ENCODE assay signal across 30 cellular contexts in the genomic region with DNA sequence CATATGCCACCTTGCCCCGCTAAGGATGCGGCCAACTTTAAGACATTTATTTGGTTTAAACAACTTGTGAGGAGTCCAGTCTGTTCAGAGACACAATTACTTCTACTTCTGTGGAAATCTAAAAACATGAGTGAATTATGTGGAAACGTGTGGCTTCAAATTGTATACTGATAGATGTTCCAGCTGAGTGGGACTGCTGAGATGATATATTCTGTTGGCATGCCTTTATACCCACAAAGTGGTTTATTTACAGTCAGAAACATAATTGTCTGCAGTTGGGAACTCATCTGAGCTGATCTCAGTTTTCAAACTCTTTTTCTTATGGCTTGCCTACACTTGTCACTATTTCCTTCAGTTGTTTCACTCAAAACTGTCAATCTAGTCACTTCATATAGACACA.
"Had no signal": no experiment of that assay in that cellular context is flagged by ENCODE, and none has a peak within 500 bp of the region (broad histone marks: within the 10 kb centered on the region; RNA-seq: fewer than 3 reads in every experiment).

No MANE protein-coding gene starts in this region.

- H3K27me3 Mint-ChIP-seq: activated CD4-positive, alpha-beta memory T cell treated with anti-CD3 and anti-CD28 coated beads, Interleukin-2, amount 10 ng/mL, durations not matched to agents 7 days and 5 days; activated CD4-positive, alpha-beta T cell treated with anti-CD3 and anti-CD28 coated beads, Interleukin-2, amount 10 ng/mL, durations not matched to agents 24 days and 14 days; activated naive CD8-positive, alpha-beta T cell treated with anti-CD3 and anti-CD28 coated beads, Interleukin-2, amount 50 U/mL, for 24 hours; activated T-helper 17 cell treated with anti-CD3 and anti-CD28 coated beads, Interleukin-2, amount 50 U/mL, for 72 hours had no signal

- H3K4me3 Mint-ChIP-seq: activated CD4-positive, alpha-beta memory T cell treated with anti-CD3 and anti-CD28 coated beads, Interleukin-2, amount 10 ng/mL, durations not matched to agents 7 days and 5 days; activated CD4-positive, alpha-beta T cell treated with anti-CD3 and anti-CD28 coated beads, Interleukin-2, amount 10 ng/mL, durations not matched to agents 24 days and 14 days; activated naive CD8-positive, alpha-beta T cell treated with anti-CD3 and anti-CD28 coated beads, Interleukin-2, amount 50 U/mL, for 24 hours; activated T-cell treated with anti-CD3 and anti-CD28 coated beads, Interleukin-2, amount 50 U/mL, for 4 hours; activated T-helper 17 cell treated with anti-CD3 and anti-CD28 coated beads, Interleukin-2, amount 50 U/mL, for 72 hours; naive thymus-derived CD8-positive, alpha-beta T cell; neural progenitor cell had no signal

- H3K36me3 Mint-ChIP-seq: naive thymus-derived CD8-positive, alpha-beta T cell had no signal

- DNase-seq: activated CD4-positive, alpha-beta memory T cell treated with anti-CD3 and anti-CD28 coated beads, Interleukin-2, amount 10 ng/mL, durations not matched to agents 7 days and 5 days; activated CD4-positive, alpha-beta T cell treated with anti-CD3 and anti-CD28 coated beads, Interleukin-2, amount 10 ng/mL, durations not matched to agents 24 days and 14 days; activated gamma-delta T cell treated with Interleukin-2 at 50 U/mL for 16 hours; activated naive CD4-positive, alpha-beta T cell treated with anti-CD3 and anti-CD28 coated beads, Interleukin-2, amount 50 U/mL, for 16 hours; activated naive CD8-positive, alpha-beta T cell treated with anti-CD3 and anti-CD28 coated beads, Interleukin-2, amount 50 U/mL, for 24 hours; activated T-cell treated with anti-CD3 and anti-CD28 coated beads, Interleukin-2, amount 50 U/mL, for 4 hours; anterior cingulate cortex; body of pancreas; dorsolateral prefrontal cortex; effector memory CD4-positive, alpha-beta T cell; foreskin melanocyte; head of caudate nucleus; hippocampal formation; left colon; mammary epithelial cell; midbrain; naive thymus-derived CD8-positive, alpha-beta T cell; occipital lobe; psoas muscle; sigmoid colon; spleen; stimulated activated naive CD4-positive, alpha-beta T cell; T-helper 9 cell; tibial artery; upper lobe of right lung; WERI-Rb-1 had no signal

- H3K27ac Mint-ChIP-seq: activated CD4-positive, alpha-beta memory T cell treated with anti-CD3 and anti-CD28 coated beads, Interleukin-2, amount 10 ng/mL, durations not matched to agents 7 days and 5 days; activated CD4-positive, alpha-beta T cell treated with anti-CD3 and anti-CD28 coated beads, Interleukin-2, amount 10 ng/mL, durations not matched to agents 24 days and 14 days; activated naive CD8-positive, alpha-beta T cell treated with anti-CD3 and anti-CD28 coated beads, Interleukin-2, amount 50 U/mL, for 24 hours; activated T-helper 17 cell treated with anti-CD3 and anti-CD28 coated beads, Interleukin-2, amount 50 U/mL, for 72 hours; naive thymus-derived CD8-positive, alpha-beta T cell; neural progenitor cell had no signal

- H3K4me1 Mint-ChIP-seq: activated CD4-positive, alpha-beta memory T cell treated with anti-CD3 and anti-CD28 coated beads, Interleukin-2, amount 10 ng/mL, durations not matched to agents 7 days and 5 days; activated CD4-positive, alpha-beta T cell treated with anti-CD3 and anti-CD28 coated beads, Interleukin-2, amount 10 ng/mL, durations not matched to agents 24 days and 14 days; activated naive CD8-positive, alpha-beta T cell treated with anti-CD3 and anti-CD28 coated beads, Interleukin-2, amount 50 U/mL, for 24 hours; activated T-helper 17 cell treated with anti-CD3 and anti-CD28 coated beads, Interleukin-2, amount 50 U/mL, for 72 hours; naive thymus-derived CD8-positive, alpha-beta T cell had no signal

- H3K9me3 Mint-ChIP-seq: activated CD4-positive, alpha-beta T cell treated with anti-CD3 and anti-CD28 coated beads, Interleukin-2, amount 10 ng/mL, durations not matched to agents 24 days and 14 days; activated naive CD8-positive, alpha-beta T cell treated with anti-CD3 and anti-CD28 coated beads, Interleukin-2, amount 50 U/mL, for 24 hours had no signal

- H3K4me3 ChIP-seq: body of pancreas, coronary artery, dorsolateral prefrontal cortex, neural progenitor cell, psoas muscle, sigmoid colon, spleen, suprapubic skin, tibial artery, upper lobe of right lung had no signal
